1 cellular context compared by ENCODE assay signal in the genomic region with DNA sequence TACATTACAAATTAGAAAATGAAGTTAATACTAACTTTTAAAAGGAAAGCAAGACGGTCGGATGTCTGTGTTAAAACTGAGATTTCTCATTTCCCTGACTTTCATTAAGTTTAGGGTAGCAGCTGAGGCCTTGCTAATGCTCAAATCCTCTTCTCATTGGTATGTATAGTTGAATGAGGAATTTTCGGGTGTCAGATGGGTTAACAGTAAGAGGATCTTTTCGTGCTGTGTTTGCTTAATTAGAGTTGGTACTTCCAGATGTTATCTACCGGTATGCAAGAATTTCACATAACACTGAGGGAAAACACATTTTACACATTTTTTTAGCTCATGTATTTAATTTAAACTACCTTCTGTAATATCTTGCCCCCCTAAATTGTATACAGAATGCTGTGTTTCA.
TF ChIP-seq lines count a peak whose summit lies in the region.

No MANE protein-coding gene starts in this region.

TF ChIP-seq in GM23338, 12 proteins besides CTCF, POLR2A, EP300 and RAD21 (continued from another document):
- TF ChIP-seq, protein P1, sequence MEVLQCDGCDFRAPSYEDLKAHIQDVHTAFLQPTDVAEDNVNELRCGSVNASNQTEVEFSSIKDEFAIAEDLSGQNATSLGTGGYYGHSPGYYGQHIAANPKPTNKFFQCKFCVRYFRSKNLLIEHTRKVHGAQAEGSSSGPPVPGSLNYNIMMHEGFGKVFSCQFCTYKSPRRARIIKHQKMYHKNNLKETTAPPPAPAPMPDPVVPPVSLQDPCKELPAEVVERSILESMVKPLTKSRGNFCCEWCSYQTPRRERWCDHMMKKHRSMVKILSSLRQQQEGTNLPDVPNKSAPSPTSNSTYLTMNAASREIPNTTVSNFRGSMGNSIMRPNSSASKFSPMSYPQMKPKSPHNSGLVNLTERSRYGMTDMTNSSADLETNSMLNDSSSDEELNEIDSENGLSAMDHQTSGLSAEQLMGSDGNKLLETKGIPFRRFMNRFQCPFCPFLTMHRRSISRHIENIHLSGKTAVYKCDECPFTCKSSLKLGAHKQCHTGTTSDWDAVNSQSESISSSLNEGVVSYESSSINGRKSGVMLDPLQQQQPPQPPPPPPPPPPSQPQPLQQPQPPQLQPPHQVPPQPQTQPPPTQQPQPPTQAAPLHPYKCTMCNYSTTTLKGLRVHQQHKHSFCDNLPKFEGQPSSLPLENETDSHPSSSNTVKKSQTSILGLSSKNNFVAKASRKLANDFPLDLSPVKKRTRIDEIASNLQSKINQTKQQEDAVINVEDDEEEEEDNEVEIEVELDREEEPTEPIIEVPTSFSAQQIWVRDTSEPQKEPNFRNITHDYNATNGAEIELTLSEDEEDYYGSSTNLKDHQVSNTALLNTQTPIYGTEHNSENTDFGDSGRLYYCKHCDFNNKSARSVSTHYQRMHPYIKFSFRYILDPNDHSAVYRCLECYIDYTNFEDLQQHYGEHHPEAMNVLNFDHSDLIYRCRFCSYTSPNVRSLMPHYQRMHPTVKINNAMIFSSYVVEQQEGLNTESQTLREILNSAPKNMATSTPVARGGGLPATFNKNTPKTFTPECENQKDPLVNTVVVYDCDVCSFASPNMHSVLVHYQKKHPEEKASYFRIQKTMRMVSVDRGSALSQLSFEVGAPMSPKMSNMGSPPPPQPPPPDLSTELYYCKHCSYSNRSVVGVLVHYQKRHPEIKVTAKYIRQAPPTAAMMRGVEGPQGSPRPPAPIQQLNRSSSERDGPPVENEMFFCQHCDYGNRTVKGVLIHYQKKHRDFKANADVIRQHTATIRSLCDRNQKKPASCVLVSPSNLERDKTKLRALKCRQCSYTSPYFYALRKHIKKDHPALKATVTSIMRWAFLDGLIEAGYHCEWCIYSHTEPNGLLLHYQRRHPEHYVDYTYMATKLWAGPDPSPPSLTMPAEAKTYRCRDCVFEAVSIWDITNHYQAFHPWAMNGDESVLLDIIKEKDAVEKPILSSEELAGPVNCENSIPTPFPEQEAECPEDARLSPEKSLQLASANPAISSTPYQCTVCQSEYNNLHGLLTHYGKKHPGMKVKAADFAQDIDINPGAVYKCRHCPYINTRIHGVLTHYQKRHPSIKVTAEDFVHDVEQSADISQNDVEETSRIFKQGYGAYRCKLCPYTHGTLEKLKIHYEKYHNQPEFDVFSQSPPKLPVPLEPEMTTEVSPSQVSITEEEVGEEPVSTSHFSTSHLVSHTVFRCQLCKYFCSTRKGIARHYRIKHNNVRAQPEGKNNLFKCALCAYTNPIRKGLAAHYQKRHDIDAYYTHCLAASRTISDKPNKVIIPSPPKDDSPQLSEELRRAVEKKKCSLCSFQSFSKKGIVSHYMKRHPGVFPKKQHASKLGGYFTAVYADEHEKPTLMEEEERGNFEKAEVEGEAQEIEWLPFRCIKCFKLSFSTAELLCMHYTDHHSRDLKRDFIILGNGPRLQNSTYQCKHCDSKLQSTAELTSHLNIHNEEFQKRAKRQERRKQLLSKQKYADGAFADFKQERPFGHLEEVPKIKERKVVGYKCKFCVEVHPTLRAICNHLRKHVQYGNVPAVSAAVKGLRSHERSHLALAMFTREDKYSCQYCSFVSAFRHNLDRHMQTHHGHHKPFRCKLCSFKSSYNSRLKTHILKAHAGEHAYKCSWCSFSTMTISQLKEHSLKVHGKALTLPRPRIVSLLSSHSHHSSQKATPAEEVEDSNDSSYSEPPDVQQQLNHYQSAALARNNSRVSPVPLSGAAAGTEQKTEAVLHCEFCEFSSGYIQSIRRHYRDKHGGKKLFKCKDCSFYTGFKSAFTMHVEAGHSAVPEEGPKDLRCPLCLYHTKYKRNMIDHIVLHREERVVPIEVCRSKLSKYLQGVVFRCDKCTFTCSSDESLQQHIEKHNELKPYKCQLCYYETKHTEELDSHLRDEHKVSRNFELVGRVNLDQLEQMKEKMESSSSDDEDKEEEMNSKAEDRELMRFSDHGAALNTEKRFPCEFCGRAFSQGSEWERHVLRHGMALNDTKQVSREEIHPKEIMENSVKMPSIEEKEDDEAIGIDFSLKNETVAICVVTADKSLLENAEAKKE (CRISPR knock-in tag; IDR thresholded peaks at IDR 0.05): no peak
- TF ChIP-seq CREB1 (CRISPR knock-in tag; IDR thresholded peaks at IDR 0.05; ENCODE audit: low read depth) (no peak), EZH2phosphoT487 (IDR thresholded peaks at IDR 0.05; ENCODE audit: unreplicated experiment) (no peak), NANOG (IDR thresholded peaks at IDR 0.05; ENCODE audit: borderline replicate concordance) (no peak), ZNF331 (CRISPR knock-in tag; IDR thresholded peaks at IDR 0.05; ENCODE audit: low read depth) (no peak), POLR2AphosphoS5 (IDR thresholded peaks at IDR 0.05; ENCODE audit: low read depth) (no peak)
- TF ChIP-seq, protein P2, sequence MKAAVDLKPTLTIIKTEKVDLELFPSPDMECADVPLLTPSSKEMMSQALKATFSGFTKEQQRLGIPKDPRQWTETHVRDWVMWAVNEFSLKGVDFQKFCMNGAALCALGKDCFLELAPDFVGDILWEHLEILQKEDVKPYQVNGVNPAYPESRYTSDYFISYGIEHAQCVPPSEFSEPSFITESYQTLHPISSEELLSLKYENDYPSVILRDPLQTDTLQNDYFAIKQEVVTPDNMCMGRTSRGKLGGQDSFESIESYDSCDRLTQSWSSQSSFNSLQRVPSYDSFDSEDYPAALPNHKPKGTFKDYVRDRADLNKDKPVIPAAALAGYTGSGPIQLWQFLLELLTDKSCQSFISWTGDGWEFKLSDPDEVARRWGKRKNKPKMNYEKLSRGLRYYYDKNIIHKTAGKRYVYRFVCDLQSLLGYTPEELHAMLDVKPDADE (IDR thresholded peaks at IDR 0.05): no peak
